17 cellular contexts compared by ENCODE assay signal in the genomic region with DNA sequence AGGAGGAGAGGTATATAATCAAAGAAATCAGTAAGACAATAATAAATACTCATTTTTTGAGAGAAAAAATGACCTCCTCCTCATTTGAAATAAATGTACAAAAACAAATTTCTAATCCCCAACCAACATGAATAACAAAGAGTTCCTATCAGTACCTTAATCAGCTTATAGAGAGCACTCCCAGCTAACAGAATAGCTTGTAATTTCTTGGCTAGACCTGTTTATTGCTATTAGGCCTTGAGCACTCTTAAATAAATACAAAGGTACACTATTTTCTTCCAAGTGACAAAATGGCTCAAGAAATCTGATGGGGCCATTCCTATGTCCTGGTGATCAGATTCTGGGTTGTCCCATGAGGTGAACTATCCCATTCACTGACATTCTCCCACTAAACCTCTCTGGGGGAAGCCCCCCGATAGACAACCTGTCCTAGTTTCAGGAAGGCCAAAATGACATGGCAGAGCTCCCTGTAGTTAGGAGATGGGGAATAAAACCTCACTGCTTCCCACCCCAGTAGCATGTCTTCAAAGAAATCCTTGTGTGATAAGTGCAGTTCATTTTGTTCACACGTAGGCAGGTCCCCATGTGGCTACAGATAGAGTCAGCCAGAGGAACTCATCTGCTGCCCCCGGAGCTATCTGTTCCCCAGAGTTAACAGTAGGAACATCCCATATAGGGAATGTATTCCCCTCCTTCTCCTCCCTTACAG.
DNase-seq lines count a peak whose midpoint lies in the region; ATAC-seq and TF ChIP-seq lines count a peak whose summit lies in the region.
"Had no signal": no experiment of that assay in that cellular context is flagged by ENCODE, and none has a peak within 500 bp of the region (broad histone marks: within the 10 kb centered on the region; RNA-seq: fewer than 3 reads in every experiment).

No MANE protein-coding gene starts in this region.

- intact Hi-C loops in heart right ventricle (cut with DNase I): no loop called here
- intact Hi-C loops in left ventricle myocardium superior (cut with micrococcal nuclease): no loop called here

- 76 to 77% methylated on average over 3 of the region's 3 CpGs for WGBS in heart right ventricle, 2 donors
- 83% methylated on average over 3 of the region's 3 CpGs for WGBS in suprapubic skin

- no peak for TF ChIP-seq CTCF in heart right ventricle (IDR thresholded peaks at IDR 0.05)
- TF ChIP-seq CTCF in VCaP (conservative IDR thresholded peaks at IDR 0.05): no peak; the same call in 1 of the 2 replicates
- peak; percentile 17 for TF ChIP-seq CTCF in foreskin keratinocyte (conservative IDR thresholded peaks at IDR 0.05)
- no peak for TF ChIP-seq CTCF in suprapubic skin (IDR thresholded peaks at IDR 0.05)

- H3K4me1 ChIP-seq in heart right ventricle (peaks cover 10 to 54% (median 40%) of the 10 kb centered on the region in 9 donors), foreskin keratinocyte (peaks cover 36% of the 10 kb centered on the region), suprapubic skin (peaks cover 47% of the 10 kb centered on the region)
- H3K4me1 ChIP-seq: uterus had no signal

- H3K4me3 ChIP-seq in heart right ventricle: no peak overlapping the region
- no peak overlapping the region for H3K4me3 ChIP-seq in suprapubic skin
- H3K4me3 ChIP-seq: stomach, uterus had no signal

- no peaks in the 10 kb centered on the region for H3K9me3 ChIP-seq in heart right ventricle
- H3K9me3 ChIP-seq in suprapubic skin: no peaks in the 10 kb centered on the region
- H3K9me3 ChIP-seq: stomach, uterus had no signal

- peak overlapping the region in 8 of 10 donors; percentile 41 to 92 (median 83) for H3K27ac ChIP-seq in heart right ventricle
- peak overlapping the region; percentile 81 for H3K27ac ChIP-seq in VCaP
- H3K27ac ChIP-seq in foreskin keratinocyte: peak overlapping the region; percentile 98
- peak overlapping the region; percentile 90 for H3K27ac ChIP-seq in suprapubic skin

- ATAC-seq in heart right ventricle (no peak), left ventricle myocardium superior (no peak), foreskin keratinocyte (no peak)
- ATAC-seq: HCT116; natural killer cell treated with Interleukin-12 subunit alpha and Interleukin-12 subunit beta and Interleukin-15 and Interleukin-18, amount 100 ng/mL, for 72 hours had no signal

- H3K36me3 ChIP-seq in heart right ventricle (peaks cover 0 to 3% (median 0%) of the 10 kb centered on the region in 9 donors), suprapubic skin (no peaks in the 10 kb centered on the region)
- H3K36me3 ChIP-seq: stomach, uterus had no signal

- H3K27me3 ChIP-seq in heart right ventricle (no peaks in the 10 kb centered on the region), foreskin keratinocyte (no peaks in the 10 kb centered on the region), suprapubic skin (no peaks in the 10 kb centered on the region)
- H3K27me3 ChIP-seq: stomach, uterus had no signal

- TF ChIP-seq EP300 in suprapubic skin (IDR thresholded peaks at IDR 0.05): no peak

- TF ChIP-seq POLR2A in suprapubic skin (IDR thresholded peaks at IDR 0.05): no peak

- no peak for DNase-seq in heart right ventricle
- no peak for DNase-seq in left ventricle myocardium superior
- no peak for DNase-seq in foreskin keratinocyte
- no peak for DNase-seq in suprapubic skin (ENCODE audit: low spot score in 2 of 2)
- no peak for DNase-seq in GM19240 (ENCODE audit: insufficient read length, low spot score)
- DNase-seq in COLO829 (ENCODE audit: low spot score): no peak
- no peak for DNase-seq in AG08396 (ENCODE audit: low spot score)
- DNase-seq: activated CD4-positive, alpha-beta T cell treated with anti-CD3 and anti-CD28 coated beads, Interleukin-2, amount 10 ng/mL, durations not matched to agents 7 days and 5 days; activated naive CD4-positive, alpha-beta T cell treated with Interleukin-2 at 50 U/mL for 16 hours; head of caudate nucleus; NCI-H1694; NCI-H446 treated with DMSO at 0.1 percent for 48 hours; stomach; uterus had no signal
